25 cellular contexts compared by ENCODE assay signal in the genomic region with DNA sequence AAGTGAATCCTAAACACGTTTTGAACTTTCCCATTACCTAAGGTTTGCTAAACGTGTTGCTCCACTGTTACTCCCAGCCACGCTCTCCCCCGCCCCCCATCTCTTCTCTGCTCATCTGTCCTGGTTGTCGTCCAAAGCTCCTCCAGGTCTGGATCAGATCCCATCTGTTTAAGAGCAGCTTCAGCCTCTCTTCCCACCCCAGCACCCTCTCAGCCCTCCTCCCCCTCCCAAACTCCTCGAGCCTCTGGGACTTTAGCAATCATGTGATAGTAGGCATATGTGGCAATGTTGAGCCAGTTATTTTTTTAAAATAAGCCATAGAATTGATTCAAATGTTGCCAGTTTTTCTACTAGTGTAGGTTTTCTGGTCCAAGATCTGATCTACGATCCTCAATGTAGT. TPM values are rescaled to one million over a fixed set of nuclear protein-coding genes. Genes with fewer than 3 reads are reported as not detected.
DNase-seq lines count a peak whose midpoint lies in the region; ATAC-seq and TF ChIP-seq lines count a peak whose summit lies in the region.
"Had no signal": no experiment of that assay in that cellular context is flagged by ENCODE, and none has a peak within 500 bp of the region (broad histone marks: within the 10 kb centered on the region; RNA-seq: fewer than 3 reads in every experiment).

No MANE protein-coding gene starts in this region.

- POLR2A ChIA-PET in MCF 10A (lab: Yijun Ruan, JAX) = interaction anchor here (1.1 to 1.5 kb wide), 2 partner anchors 10 to 24 kb away, joined by 3 to 4 read pairs; no protein-coding TSS in a partner anchor

- H3K27me3 ChIP-seq in breast epithelium (no peaks in the 10 kb centered on the region), sigmoid colon (no peaks in the 10 kb centered on the region)
- H3K27me3 ChIP-seq: neutrophil had no signal

- no peaks in the 10 kb centered on the region for H3K36me3 Mint-ChIP-seq in MCF 10A (ENCODE audit: insufficient read depth, unreplicated experiment)
- H3K36me3 Mint-ChIP-seq: stimulated activated effector memory CD8-positive, alpha-beta T cell treated with anti-CD3 and anti-CD28 coated beads, Interleukin-12 subunit alpha, Interleukin-12 subunit beta, amount 100 ng/mL, for 72 hours had no signal

- peaks cover 16% of the 10 kb centered on the region for H3K4me1 Mint-ChIP-seq in MCF 10A (ENCODE audit: insufficient read depth, unreplicated experiment)
- H3K4me1 Mint-ChIP-seq: stimulated activated effector memory CD8-positive, alpha-beta T cell treated with anti-CD3 and anti-CD28 coated beads, Interleukin-12 subunit alpha, Interleukin-12 subunit beta, amount 100 ng/mL, for 72 hours had no signal

- peaks cover 22% of the 10 kb centered on the region for H3K27me3 Mint-ChIP-seq in MCF 10A (ENCODE audit: insufficient read depth, unreplicated experiment)

- H3K9me3 ChIP-seq in breast epithelium (no peaks in the 10 kb centered on the region), sigmoid colon (no peaks in the 10 kb centered on the region)
- H3K9me3 ChIP-seq: neutrophil had no signal

- TF ChIP-seq POLR2A in breast epithelium (IDR thresholded peaks at IDR 0.05) (no peak), sigmoid colon (IDR thresholded peaks at IDR 0.05) (no peak)

- DNase-seq in breast epithelium (ENCODE audit: low spot score in 2 of 2) (peak; percentile 64 to 77), MCF 10A (ENCODE audit: unreplicated experiment) (no peak), NCI-H524 treated with DMSO at 0.1 percent for 48 hours (lab: John Stamatoyannopoulos, UW) (peak; percentile 75), fibroblast of pulmonary artery (ENCODE audit: low read depth) (peak; percentile 51), sigmoid colon (peak; percentile 73), retina (no peak)
- DNase-seq: activated naive CD4-positive, alpha-beta T cell; activated T-cell treated with anti-CD3 and anti-CD28 coated beads, Interleukin-2, amount 50 U/mL, for 4 hours; AML-193; effector CD8-positive, alpha-beta T cell; GF-D8; NCI-H187 treated with DMSO at 0.1 percent for 48 hours; substantia nigra had no signal

- BruUV-seq in MCF 10A (replicated peaks; lab: Mats Ljungman, UMichigan) = no TSS peak

- H3K4me1 ChIP-seq in breast epithelium = no peaks in the 10 kb centered on the region
- H3K4me1 ChIP-seq in sigmoid colon = peaks cover 0 to 10% (median 4%) of the 10 kb centered on the region in 4 donors

- CTCF ChIA-PET in MCF 10A (lab: Yijun Ruan, JAX) = interaction anchor here (1.1 to 1.3 kb wide), 4 partner anchors 15 to 58 kb away, joined by 3 to 5 read pairs (median 4); no protein-coding TSS in a partner anchor

- H3K4me3 ChIP-seq in breast epithelium (peak overlapping the region in 1 of 3 donors; percentile 36), fibroblast of pulmonary artery (replicated peaks; ENCODE audit: low read depth, low read length) (no peak overlapping the region), sigmoid colon (no peak overlapping the region)

- H3K9me3 Mint-ChIP-seq in MCF 10A (ENCODE audit: unreplicated experiment) = no peaks in the 10 kb centered on the region
- H3K9me3 Mint-ChIP-seq: activated T-cell treated with anti-CD3 and anti-CD28 coated beads, Interleukin-2, amount 50 U/mL, for 4 hours; stimulated activated effector memory CD8-positive, alpha-beta T cell treated with anti-CD3 and anti-CD28 coated beads, Interleukin-12 subunit alpha, Interleukin-12 subunit beta, amount 100 ng/mL, for 72 hours; T-helper 1 cell treated with Interleukin-12 subunit alpha and Interleukin-12 subunit beta and Interleukin-4 antibody, amounts not matched to agents 30 μg/mL and 1 μg/mL, for 36 hours had no signal

- WGBS in sigmoid colon, 2 donors = 71 to 74% methylated on average over 7 of the region's 7 CpGs

- H3K27ac ChIP-seq in breast epithelium = peak overlapping the region; percentile 68 to 70
- H3K27ac ChIP-seq in sigmoid colon = no peak overlapping the region
- H3K27ac ChIP-seq: neutrophil had no signal

- intact Hi-C loops in breast epithelium (cut with DNase I; ENCODE audit: low total_unique reads) = no loop called here
- intact Hi-C loops in MCF 10A (cut with micrococcal nuclease) = no loop called here
- intact Hi-C loops in sigmoid colon (cut with DNase I) = no loop called here

- H3K36me3 ChIP-seq in breast epithelium = no peaks in the 10 kb centered on the region
- no peaks in the 10 kb centered on the region for H3K36me3 ChIP-seq in sigmoid colon
- H3K36me3 ChIP-seq: neutrophil had no signal

- no peak for TF ChIP-seq EP300 in sigmoid colon (IDR thresholded peaks at IDR 0.05)

- ATAC-seq in HG02763 (IDR thresholded peaks at IDR 0.05; ENCODE audit: unreplicated experiment) (no peak), GM21447 (IDR thresholded peaks at IDR 0.05; ENCODE audit: unreplicated experiment) (no peak)
- ATAC-seq: activated T-cell treated with anti-CD3 and anti-CD28 coated beads, Interleukin-2, amount 50 U/mL, for 4 hours; stimulated activated effector memory CD8-positive, alpha-beta T cell treated with anti-CD3 and anti-CD28 coated beads, Interleukin-12 subunit alpha, Interleukin-12 subunit beta, amount 100 ng/mL, for 72 hours had no signal

- H3K4me3 Mint-ChIP-seq in MCF 10A (ENCODE audit: unreplicated experiment) = no peak overlapping the region
- H3K4me3 Mint-ChIP-seq: activated T-cell treated with anti-CD3 and anti-CD28 coated beads, Interleukin-2, amount 50 U/mL, for 4 hours; stimulated activated effector memory CD8-positive, alpha-beta T cell treated with anti-CD3 and anti-CD28 coated beads, Interleukin-12 subunit alpha, Interleukin-12 subunit beta, amount 100 ng/mL, for 72 hours; T-helper 1 cell treated with Interleukin-12 subunit alpha and Interleukin-12 subunit beta and Interleukin-4 antibody, amounts not matched to agents 30 μg/mL and 1 μg/mL, for 36 hours had no signal

- TF ChIP-seq CTCF in breast epithelium (IDR thresholded peaks at IDR 0.05) (no peak), MCF 10A (IDR thresholded peaks at IDR 0.05; ENCODE audit: unreplicated experiment) (no peak), fibroblast of pulmonary artery (IDR thresholded peaks at IDR 0.05; ENCODE audit: low read length, missing control alignments) (no peak), sigmoid colon (IDR thresholded peaks at IDR 0.05) (no peak)

- no peak overlapping the region for H3K27ac Mint-ChIP-seq in MCF 10A (ENCODE audit: low read depth, unreplicated experiment)
- H3K27ac Mint-ChIP-seq: stimulated activated effector memory CD8-positive, alpha-beta T cell treated with anti-CD3 and anti-CD28 coated beads, Interleukin-12 subunit alpha, Interleukin-12 subunit beta, amount 100 ng/mL, for 72 hours; T-helper 1 cell treated with Interleukin-12 subunit alpha and Interleukin-12 subunit beta and Interleukin-4 antibody, amounts not matched to agents 30 μg/mL and 1 μg/mL, for 36 hours had no signal

RNA-seq across cellular contexts. Expression of gene LPIN1, which starts 20.0 kb away (rescaled TPM):
- 100 to 1,000 TPM in 1 of 3 donors, 10 to 100 TPM in 2; 78.6 to 106 (median 82.6) TPM for total RNA-seq in breast epithelium
- total RNA-seq in MCF 10A (2022) = 47.0 and 65.7 TPM in 2 replicates
- 10 to 100 TPM; 27.5 to 37.4 (median 30.6) TPM for total RNA-seq in sigmoid colon
- polyA plus RNA-seq in sigmoid colon = 10 to 100 TPM in 1 of 3 donors, 1 to 10 TPM in 2; 4.2 to 29.2 (median 4.9) TPM

RNA-seq across cellular contexts. Expression of gene NTSR2, which starts 56.4 kb away (rescaled TPM):
- total RNA-seq in breast epithelium (under 1 TPM in 1 of 3 donors, not detected in 2; 0.32 TPM), MCF 10A (2022) (not detected in 2 replicates), sigmoid colon (not detected)
- under 1 TPM in 2 of 3 donors, not detected in 1; 0.04 to 0.60 TPM for polyA plus RNA-seq in sigmoid colon
- total RNA-seq: activated CD8-positive, alpha-beta memory T cell treated with anti-CD3 and anti-CD28 coated beads for 36 hours; activated T-cell treated with anti-CD3 and anti-CD28 coated beads, Interleukin-2, amount 50 U/mL, for 4 hours; H1; lung microvascular endothelial cell; NCI-H460; SK-MEL-5; urinary bladder had no signal
- polyA plus RNA-seq: esophagus had no signal

Comparison
In these comparisons a context has a peak if more than half of its experiments do, and no peak if none do; other contexts are left out.
1. DNase-seq: peak in breast epithelium (2 of 2), NCI-H524 treated with DMSO at 0.1 percent for 48 hours (single experiment), fibroblast of pulmonary artery (single experiment) and sigmoid colon (single experiment); none in MCF 10A (single experiment) and retina (single experiment).
2. H3K27ac ChIP-seq: peak in breast epithelium (2 of 2); none in sigmoid colon (0 of 4).